ENCODE assay signal across 11 cellular contexts in genomic region chr14:65850429-65851145, GRCh38.
DNase-seq lines count a peak whose midpoint lies in the region; ATAC-seq and TF ChIP-seq lines count a peak whose summit lies in the region.
"Had no signal": no experiment of that assay in that cellular context is flagged by ENCODE, and none has a peak within 500 bp of the region (broad histone marks: within the 10 kb centered on the region; RNA-seq: fewer than 3 reads in every experiment).

No MANE protein-coding gene starts in this region.

- no peaks in the 10 kb centered on the region for H3K36me3 ChIP-seq in PC-3 (ENCODE audit: low read depth, low read length)
- H3K36me3 ChIP-seq: thoracic aorta had no signal

- POLR2A ChIA-PET in PC-3 (lab: Charles Lee; ENCODE audit: unreplicated experiment), result no interaction called here

- no peaks in the 10 kb centered on the region for H3F3A ChIP-seq in PC-3 (ENCODE audit: low read length, unreplicated experiment)

- TF ChIP-seq CTCF in GM12865 (IDR thresholded peaks at IDR 0.05; ENCODE audit: insufficient read depth, low read depth, low read length, missing control alignments), result no peak
- no peak for TF ChIP-seq CTCF in PC-3 (conservative IDR thresholded peaks at IDR 0.05; ENCODE audit: low read depth, low read length)

- H3K9ac ChIP-seq in PC-3 (ENCODE audit: low read length), result no peak overlapping the region

- ATAC-seq in PC-3 (peak; percentile 61), GM19467 (IDR thresholded peaks at IDR 0.05; ENCODE audit: unreplicated experiment) (no peak), GM21737 (IDR thresholded peaks at IDR 0.05; ENCODE audit: unreplicated experiment) (no peak)
- ATAC-seq: left ventricle myocardium superior had no signal

- no peaks in the 10 kb centered on the region for H4K20me1 ChIP-seq in PC-3 (ENCODE audit: low read length)

- no peak overlapping the region for H3K27ac ChIP-seq in PC-3 (ENCODE audit: low read length)
- H3K27ac ChIP-seq: thoracic aorta had no signal

- intact Hi-C loops in PC-3 (cut with micrococcal nuclease), result no loop called here

- no peak overlapping the region for H3K4me3 ChIP-seq in GM12865 (ENCODE audit: low read depth, low read length)
- H3K4me3 ChIP-seq in PC-3 (ENCODE audit: low read length), result no peak overlapping the region
- H3K4me3 ChIP-seq: thoracic aorta had no signal

- H3K4me2 ChIP-seq in PC-3 (ENCODE audit: low read length), result peak overlapping the region; percentile 14; the same call in 1 of the 2 replicates

- H3K27me3 ChIP-seq in PC-3 (ENCODE audit: low read length), result peaks cover 17% of the 10 kb centered on the region

- no peaks in the 10 kb centered on the region for H3K79me2 ChIP-seq in PC-3 (ENCODE audit: low read length)

- H3K4me1 ChIP-seq in PC-3 (ENCODE audit: insufficient read depth, low read length), result no peaks in the 10 kb centered on the region

- CTCF ChIA-PET in PC-3 (lab: Charles Lee), result no interaction called here

- no peaks in the 10 kb centered on the region for H3K9me3 ChIP-seq in PC-3 (ENCODE audit: low read length)
- H3K9me3 ChIP-seq: thoracic aorta had no signal

- BruUV-seq in PC-3 (replicated peaks; lab: Mats Ljungman, UMichigan), result no TSS peak

- peak; percentile 10 for DNase-seq in GM12865 (ENCODE audit: low read depth)
- peak; percentile 9 for DNase-seq in PC-3
- DNase-seq in activated T-helper 9 cell treated with anti-CD3 and anti-CD28 coated beads, Interleukin-2, amount 50 U/mL, for 16 hours (ENCODE audit: low read depth), result peak; percentile 47
- peak; percentile 64 for DNase-seq in stimulated activated CD4-positive, alpha-beta T cell treated with anti-CD3 and anti-CD28 coated beads, Interleukin-2, amount 100 ng/mL, for 4 hours (ENCODE audit: low read depth)
- no peak for DNase-seq in NCI-H1105 (lab: John Stamatoyannopoulos, UW)
- DNase-seq in SIG-M5 treated with dmso at 0.1 percent for 504 hours (lab: John Stamatoyannopoulos, UW; ENCODE audit: unreplicated experiment), result no peak
- DNase-seq: EL, left ventricle myocardium superior had no signal

- H2AFZ ChIP-seq in PC-3 (ENCODE audit: low read length), result no peak overlapping the region

- no peaks in the 10 kb centered on the region for H3K9me2 ChIP-seq in PC-3 (replicated peaks; ENCODE audit: low read length)

Comparison
In these comparisons a context has a peak if more than half of its experiments do, and no peak if none do; other contexts are left out.
1. DNase-seq: peak in GM12865 (single experiment), PC-3 (single experiment), activated T-helper 9 cell treated with anti-CD3 and anti-CD28 coated beads, Interleukin-2, amount 50 U/mL, for 16 hours (single experiment) and stimulated activated CD4-positive, alpha-beta T cell treated with anti-CD3 and anti-CD28 coated beads, Interleukin-2, amount 100 ng/mL, for 4 hours (single experiment); none in NCI-H1105 (single experiment) and SIG-M5 treated with dmso at 0.1 percent for 504 hours (single experiment).